ENCODE assay signal across 1 cellular context in genomic region chr1:116853680-116854191, GRCh38.
A peak's percentile ranks its signal among the peaks of the same experiment; 100 is the strongest.
TF ChIP-seq lines count a peak whose summit lies in the region.

No MANE protein-coding gene starts in this region.

TF ChIP-seq in HEK293, 187 proteins besides CTCF, POLR2A, EP300 and RAD21 (continued from another document):
- TF ChIP-seq, protein P1, sequence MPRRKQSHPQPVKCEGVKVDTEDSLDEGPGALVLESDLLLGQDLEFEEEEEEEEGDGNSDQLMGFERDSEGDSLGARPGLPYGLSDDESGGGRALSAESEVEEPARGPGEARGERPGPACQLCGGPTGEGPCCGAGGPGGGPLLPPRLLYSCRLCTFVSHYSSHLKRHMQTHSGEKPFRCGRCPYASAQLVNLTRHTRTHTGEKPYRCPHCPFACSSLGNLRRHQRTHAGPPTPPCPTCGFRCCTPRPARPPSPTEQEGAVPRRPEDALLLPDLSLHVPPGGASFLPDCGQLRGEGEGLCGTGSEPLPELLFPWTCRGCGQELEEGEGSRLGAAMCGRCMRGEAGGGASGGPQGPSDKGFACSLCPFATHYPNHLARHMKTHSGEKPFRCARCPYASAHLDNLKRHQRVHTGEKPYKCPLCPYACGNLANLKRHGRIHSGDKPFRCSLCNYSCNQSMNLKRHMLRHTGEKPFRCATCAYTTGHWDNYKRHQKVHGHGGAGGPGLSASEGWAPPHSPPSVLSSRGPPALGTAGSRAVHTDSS (tag by site-specific recombination; IDR thresholded peaks at IDR 0.05) = no peak
- TF ChIP-seq ZNF629 (tag by site-specific recombination; IDR thresholded peaks at IDR 0.05) (peak; percentile 68), WT1 (tag by site-specific recombination; IDR thresholded peaks at IDR 0.05) (peak; percentile 49), ZNF184 (tag by site-specific recombination; IDR thresholded peaks at IDR 0.05) (no peak), OSR2 (tag by site-specific recombination; IDR thresholded peaks at IDR 0.05) (peak; percentile 46; the same call in 1 of the 2 replicates), ZNF645 (tag by site-specific recombination; IDR thresholded peaks at IDR 0.05) (no peak), ZBTB17 (tag by site-specific recombination; IDR thresholded peaks at IDR 0.05) (peak; percentile 63), ZNF560 (tag by site-specific recombination; IDR thresholded peaks at IDR 0.05; ENCODE audit: borderline replicate concordance) (no peak), MYNN (tag by site-specific recombination; IDR thresholded peaks at IDR 0.05; ENCODE audit: borderline replicate concordance) (no peak), ZXDB (tag by site-specific recombination; IDR thresholded peaks at IDR 0.05) (peak; percentile 36; the same call in 1 of the 2 replicates), PRDM6 (tag by site-specific recombination; IDR thresholded peaks at IDR 0.05) (peak; percentile 64), GFI1B (tag by site-specific recombination; IDR thresholded peaks at IDR 0.05) (peak; percentile 63; the same call in 1 of the 2 replicates), PRDM1 (tag by site-specific recombination; IDR thresholded peaks at IDR 0.05) (peak; percentile 40; the same call in 1 of the 2 replicates), ZNF423 (tag by site-specific recombination; IDR thresholded peaks at IDR 0.05) (no peak), GLI2 (tag by site-specific recombination; IDR thresholded peaks at IDR 0.05; ENCODE audit: borderline replicate concordance, low read depth) (peak; percentile 34; the same call in 1 of the 2 replicates), ZNF404 (tag by site-specific recombination; IDR thresholded peaks at IDR 0.05) (no peak), SETDB1 (IDR thresholded peaks at IDR 0.05; ENCODE audit: insufficient read length, low read length) (no peak), ZNF600 (tag by site-specific recombination; IDR thresholded peaks at IDR 0.05) (peak; percentile 79), SP2 (tag by site-specific recombination; IDR thresholded peaks at IDR 0.05) (no peak), ZNF366 (tag by site-specific recombination; conservative IDR thresholded peaks at IDR 0.05) (peak; percentile 72)
- TF ChIP-seq, protein P2, sequence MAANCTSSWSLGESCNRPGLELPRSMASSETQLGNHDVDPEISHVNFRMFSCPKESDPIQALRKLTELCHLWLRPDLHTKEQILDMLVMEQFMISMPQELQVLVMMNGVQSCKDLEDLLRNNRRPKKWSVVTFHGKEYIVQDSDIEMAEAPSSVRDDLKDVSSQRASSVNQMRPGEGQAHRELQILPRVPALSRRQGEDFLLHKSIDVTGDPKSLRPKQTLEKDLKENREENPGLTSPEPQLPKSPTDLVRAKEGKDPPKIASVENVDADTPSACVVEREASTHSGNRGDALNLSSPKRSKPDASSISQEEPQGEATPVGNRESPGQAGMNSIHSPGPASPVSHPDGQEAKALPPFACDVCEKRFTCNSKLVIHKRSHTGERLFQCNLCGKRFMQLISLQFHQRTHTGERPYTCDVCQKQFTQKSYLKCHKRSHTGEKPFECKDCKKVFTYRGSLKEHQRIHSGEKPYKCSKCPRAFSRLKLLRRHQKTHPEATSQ (tag by site-specific recombination; IDR thresholded peaks at IDR 0.05) = no peak
- TF ChIP-seq, protein P3, sequence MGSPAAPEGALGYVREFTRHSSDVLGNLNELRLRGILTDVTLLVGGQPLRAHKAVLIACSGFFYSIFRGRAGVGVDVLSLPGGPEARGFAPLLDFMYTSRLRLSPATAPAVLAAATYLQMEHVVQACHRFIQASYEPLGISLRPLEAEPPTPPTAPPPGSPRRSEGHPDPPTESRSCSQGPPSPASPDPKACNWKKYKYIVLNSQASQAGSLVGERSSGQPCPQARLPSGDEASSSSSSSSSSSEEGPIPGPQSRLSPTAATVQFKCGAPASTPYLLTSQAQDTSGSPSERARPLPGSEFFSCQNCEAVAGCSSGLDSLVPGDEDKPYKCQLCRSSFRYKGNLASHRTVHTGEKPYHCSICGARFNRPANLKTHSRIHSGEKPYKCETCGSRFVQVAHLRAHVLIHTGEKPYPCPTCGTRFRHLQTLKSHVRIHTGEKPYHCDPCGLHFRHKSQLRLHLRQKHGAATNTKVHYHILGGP (tag by site-specific recombination; IDR thresholded peaks at IDR 0.05) = no peak
